22 cellular contexts compared by ENCODE assay signal in the genomic region with DNA sequence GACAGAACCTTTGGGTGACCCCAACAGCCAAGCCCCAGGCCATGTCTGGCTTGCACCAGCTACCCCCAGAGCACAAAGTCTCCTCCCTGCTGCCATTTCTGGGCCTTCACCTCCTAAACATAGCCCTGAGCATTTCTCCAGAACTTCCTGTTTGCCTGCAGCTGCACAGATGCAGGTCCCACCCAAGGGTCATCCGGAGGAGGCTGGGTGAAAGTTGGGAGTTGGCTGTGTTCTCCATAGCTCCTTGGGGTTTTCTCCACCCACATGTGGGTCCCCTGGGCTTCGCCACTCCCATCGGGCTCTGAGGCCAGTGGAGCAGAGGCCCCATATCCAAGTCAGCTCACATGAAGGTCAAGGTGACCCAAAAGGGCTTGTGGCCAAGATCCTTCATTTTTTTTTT. TPM values are rescaled to one million over a fixed set of nuclear protein-coding genes. Genes with fewer than 3 reads are reported as not detected.
"Had no signal": no experiment of that assay in that cellular context is flagged by ENCODE, and none has a peak within 500 bp of the region (broad histone marks: within the 10 kb centered on the region; RNA-seq: fewer than 3 reads in every experiment).

No MANE protein-coding gene starts in this region.

- H3K4me1 ChIP-seq: left lung, pancreas had no signal

- H3K27me3 Mint-ChIP-seq: activated CD4-positive, alpha-beta T cell treated with anti-CD3 and anti-CD28 coated beads, Interleukin-2, amount 10 ng/mL, durations not matched to agents 7 days and 5 days; activated naive CD4-positive, alpha-beta T cell treated with anti-CD3 and anti-CD28 coated beads, Interleukin-2, amount 50 U/mL, for 24 hours had no signal

- H3K4me1 Mint-ChIP-seq: memory B cell had no signal

- H3K27ac Mint-ChIP-seq: activated naive CD4-positive, alpha-beta T cell treated with anti-CD3 and anti-CD28 coated beads, Interleukin-2, amount 50 U/mL, for 24 hours; memory B cell had no signal

- H3K27me3 ChIP-seq: left lung, pancreas, tibial artery had no signal

- H3K9me3 Mint-ChIP-seq: activated CD4-positive, alpha-beta T cell treated with anti-CD3 and anti-CD28 coated beads, Interleukin-2, amount 10 ng/mL, durations not matched to agents 7 days and 5 days; activated naive CD4-positive, alpha-beta T cell treated with anti-CD3 and anti-CD28 coated beads, Interleukin-2, amount 50 U/mL, for 24 hours; memory B cell; neural crest cell had no signal

- ATAC-seq: activated CD4-positive, CD25-positive, alpha-beta regulatory T cell treated with anti-CD3 and anti-CD28 coated beads, Interleukin-2, amount 50 U/mL, for 24 hours; left lung had no signal

- H3K9me3 ChIP-seq: esophagus squamous epithelium, left lung, pancreas, tibial artery had no signal

- H3K27ac ChIP-seq: esophagus squamous epithelium, left lung, pancreas, tibial artery had no signal

- DNase-seq: activated CD4-positive, alpha-beta T cell treated with anti-CD3 and anti-CD28 coated beads, Interleukin-2, amount 10 ng/mL, durations not matched to agents 7 days and 5 days; activated CD8-positive, alpha-beta memory T cell treated with anti-CD3 and anti-CD28 coated beads, Interleukin-2, amount 50 U/mL, for 4 hours; activated gamma-delta T cell; activated T-cell treated with anti-CD3 and anti-CD28 coated beads, Interleukin-2, amount 50 U/mL, for 48 hours; dermis blood vessel endothelial cell; effector memory CD4-positive, alpha-beta T cell; esophagus squamous epithelium; left lung; pancreas; stimulated activated CD4-positive, alpha-beta T cell treated with anti-CD3 and anti-CD28 coated beads, Interleukin-12 subunit alpha, Interleukin-12 subunit beta, amount 100 ng/mL, for 4 hours; stimulated activated CD4-positive, alpha-beta T cell treated with anti-CD3 and anti-CD28 coated beads, Interleukin-1b, Interleukin-23, amount 100 ng/mL, for 48 hours; stimulated activated CD8-positive, alpha-beta memory T cell treated with anti-CD3 and anti-CD28 coated beads, Interleukin-4, amount 100 ng/mL, for 48 hours; stimulated activated naive CD4-positive, alpha-beta T cell; tibial artery had no signal

- H3K36me3 Mint-ChIP-seq: activated naive CD4-positive, alpha-beta T cell treated with anti-CD3 and anti-CD28 coated beads, Interleukin-2, amount 50 U/mL, for 24 hours; memory B cell had no signal

- H3K4me3 ChIP-seq: esophagus squamous epithelium, left lung, pancreas, tibial artery had no signal

- H3K4me3 Mint-ChIP-seq: activated CD4-positive, alpha-beta T cell treated with anti-CD3 and anti-CD28 coated beads, Interleukin-2, amount 10 ng/mL, durations not matched to agents 7 days and 5 days; activated naive CD4-positive, alpha-beta T cell treated with anti-CD3 and anti-CD28 coated beads, Interleukin-2, amount 50 U/mL, for 24 hours; memory B cell; neural crest cell had no signal

- H3K36me3 ChIP-seq: esophagus squamous epithelium, left lung, pancreas, tibial artery had no signal

RNA-seq across cellular contexts. Expression of a gene that starts 4.2 kb away (rescaled TPM):
- total RNA-seq: activated CD4-positive, alpha-beta T cell treated with anti-CD3 and anti-CD28 coated beads, Interleukin-2, amount 10 ng/mL, durations not matched to agents 7 days and 5 days; chondrocyte; dermis blood vessel endothelial cell; esophagus squamous epithelium; kidney epithelial cell; left lung; mononuclear cell; neural crest cell; pancreas; subcutaneous adipose tissue had no signal
